In the genomic region with DNA sequence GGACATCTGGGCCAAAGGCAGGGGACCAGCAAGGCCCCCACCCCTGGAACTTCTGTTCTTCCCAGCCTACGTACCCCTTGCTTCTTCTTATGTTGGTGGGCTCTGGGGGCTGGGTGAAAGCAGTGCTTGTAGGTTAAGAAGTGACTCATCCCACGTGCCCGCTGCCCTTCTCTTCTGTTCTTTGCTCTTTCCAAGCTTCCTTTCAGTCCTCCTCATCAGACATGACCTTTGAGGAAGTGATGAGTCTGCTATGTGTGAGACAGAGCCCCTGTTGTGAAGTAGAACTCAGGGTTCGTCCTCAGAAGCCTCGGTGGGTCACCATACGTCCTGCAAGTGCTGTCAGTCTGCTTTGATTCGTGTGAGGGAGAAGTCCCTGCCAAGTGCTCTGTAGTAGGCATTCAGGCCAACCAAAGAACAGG, we compare ENCODE assay signal across 9 cellular contexts. TPM values are rescaled to one million over a fixed set of nuclear protein-coding genes. Genes with fewer than 3 reads are reported as not detected.
DNase-seq lines count a peak whose midpoint lies in the region; ATAC-seq, FAIRE-seq and TF ChIP-seq lines count a peak whose summit lies in the region.
"Had no signal": no experiment of that assay in that cellular context is flagged by ENCODE, and none has a peak within 500 bp of the region (broad histone marks: within the 10 kb centered on the region; RNA-seq: fewer than 3 reads in every experiment).

No MANE protein-coding gene starts in this region.

- no peak for FAIRE-seq in keratinocyte (lab: Jason Lieb, UNC)

- no peak overlapping the region for H3K4me2 ChIP-seq in keratinocyte (ENCODE audit: control insufficient read depth, extremely low read depth, insufficient read depth, low read depth, low read length)

- in situ Hi-C loops in KBM-7 (cut with MboI; ENCODE audit: low pct_unique_long_range_greater_than_20kb, low sequenced_read_pairs): loop anchor here (25.0 kb wide), 1 partner anchor 92 kb away; no protein-coding TSS in a partner anchor

- H3K4me3 ChIP-seq in keratinocyte (ENCODE audit: control insufficient read depth in 2 of 3, extremely low read depth in 1 of 3, insufficient read depth in 2 of 3, low read depth in 1 of 3, low read length in 3 of 3): no peak overlapping the region
- no peak overlapping the region for H3K4me3 ChIP-seq in upper lobe of right lung

- H3K27ac Mint-ChIP-seq in activated naive CD4-positive, alpha-beta T cell treated with anti-CD3 and anti-CD28 coated beads, Interleukin-2, amount 50 U/mL, for 72 hours: peak overlapping the region; percentile 75 to 96
- H3K27ac Mint-ChIP-seq in activated T-cell treated with anti-CD3 and anti-CD28 coated beads, Interleukin-2, amount 50 U/mL, for 72 hours: peak overlapping the region; percentile 43

- H2AFZ ChIP-seq in keratinocyte (ENCODE audit: control insufficient read depth, low read length): no peak overlapping the region

- H3K36me3 ChIP-seq in keratinocyte (ENCODE audit: control insufficient read depth in 2 of 2, extremely low read depth in 1 of 2, insufficient read depth in 2 of 2, low read length in 2 of 2) (peaks cover 12 to 31% of the 10 kb centered on the region in 2 experiments), upper lobe of right lung (peaks cover 21% of the 10 kb centered on the region)

- no peaks in the 10 kb centered on the region for H3K9me3 Mint-ChIP-seq in activated naive CD4-positive, alpha-beta T cell treated with anti-CD3 and anti-CD28 coated beads, Interleukin-2, amount 50 U/mL, for 72 hours
- H3K9me3 Mint-ChIP-seq in activated T-cell treated with anti-CD3 and anti-CD28 coated beads, Interleukin-2, amount 50 U/mL, for 72 hours: no peaks in the 10 kb centered on the region

- H3K4me1 ChIP-seq in keratinocyte (ENCODE audit: control insufficient read depth, extremely low read depth, insufficient read depth, low read length): peaks cover 55% of the 10 kb centered on the region
- H3K4me1 ChIP-seq in upper lobe of right lung: peaks cover 23% of the 10 kb centered on the region

- H4K20me1 ChIP-seq in keratinocyte (ENCODE audit: control insufficient read depth, extremely low read depth, insufficient read depth, low read length): peaks cover 33% of the 10 kb centered on the region

- H3K27ac ChIP-seq in keratinocyte (ENCODE audit: control insufficient read depth, insufficient read depth, low read length): peak overlapping the region; percentile 24
- H3K27ac ChIP-seq in upper lobe of right lung: no peak overlapping the region
- H3K27ac ChIP-seq: HL-60 had no signal

- no peaks in the 10 kb centered on the region for H3K9me1 ChIP-seq in keratinocyte (ENCODE audit: control insufficient read depth, extremely low read depth, insufficient read depth, low read length)

- H3K9me3 ChIP-seq in keratinocyte (ENCODE audit: control insufficient read depth, low read depth, low read length) (no peaks in the 10 kb centered on the region), upper lobe of right lung (no peaks in the 10 kb centered on the region)

- peaks cover 93% of the 10 kb centered on the region for H3K79me2 ChIP-seq in keratinocyte (ENCODE audit: control insufficient read depth, insufficient read depth, low read length)

- DNase-seq in activated naive CD4-positive, alpha-beta T cell treated with anti-CD3 and anti-CD28 coated beads, Interleukin-2, amount 50 U/mL, for 72 hours (ENCODE audit: low spot score in 2 of 2): no peak
- no peak for DNase-seq in activated naive CD4-positive, alpha-beta T cell treated with Interleukin-2 at 50 U/mL for 16 hours
- DNase-seq in activated T-cell treated with anti-CD3 and anti-CD28 coated beads, Interleukin-2, amount 50 U/mL, for 72 hours: peak; percentile 21 to 31
- no peak for DNase-seq in keratinocyte (ENCODE audit: low read depth, low spot score)
- no peak for DNase-seq in upper lobe of right lung
- DNase-seq in left colon: no peak
- no peak for DNase-seq in KBM-7

- H3K4me1 Mint-ChIP-seq in activated T-cell treated with anti-CD3 and anti-CD28 coated beads, Interleukin-2, amount 50 U/mL, for 72 hours (ENCODE audit: low read depth): peaks cover 82% of the 10 kb centered on the region

- H3K36me3 Mint-ChIP-seq in activated naive CD4-positive, alpha-beta T cell treated with anti-CD3 and anti-CD28 coated beads, Interleukin-2, amount 50 U/mL, for 72 hours: peaks cover 0 to 12% of the 10 kb centered on the region in 2 donors
- H3K36me3 Mint-ChIP-seq in activated T-cell treated with anti-CD3 and anti-CD28 coated beads, Interleukin-2, amount 50 U/mL, for 72 hours (ENCODE audit: insufficient read depth in 2 of 2): peaks cover 9 to 16% of the 10 kb centered on the region in 2 donors

- TF ChIP-seq CTCF in keratinocyte (optimal IDR thresholded peaks at IDR 0.05 in 1 of 3, IDR thresholded peaks at IDR 0.05 in 1 of 3, conservative IDR thresholded peaks at IDR 0.05 in 1 of 3; ENCODE audit: extremely low read depth in 1 of 3, insufficient read depth in 2 of 3, low read length in 3 of 3): no peak
- no peak for TF ChIP-seq CTCF in upper lobe of right lung (IDR thresholded peaks at IDR 0.05)

- no peaks in the 10 kb centered on the region for H3K27me3 Mint-ChIP-seq in activated T-cell treated with anti-CD3 and anti-CD28 coated beads, Interleukin-2, amount 50 U/mL, for 72 hours (ENCODE audit: low read depth)

- H3K27me3 ChIP-seq in keratinocyte (ENCODE audit: control insufficient read depth, extremely low read depth, insufficient read depth, low read length) (no peaks in the 10 kb centered on the region), upper lobe of right lung (no peaks in the 10 kb centered on the region)

- H3K9ac ChIP-seq in keratinocyte (ENCODE audit: control insufficient read depth, extremely low read depth, insufficient read depth, low read length): no peak overlapping the region

- ATAC-seq in activated naive CD4-positive, alpha-beta T cell treated with anti-CD3 and anti-CD28 coated beads, Interleukin-2, amount 50 U/mL, for 72 hours: peak; percentile 29 to 78
- peak; percentile 60 to 67 for ATAC-seq in activated T-cell treated with anti-CD3 and anti-CD28 coated beads, Interleukin-2, amount 50 U/mL, for 72 hours (replicated peaks in 1 of 2)
- ATAC-seq in upper lobe of right lung (peak; percentile 16), left colon (no peak), HG03135 (IDR thresholded peaks at IDR 0.05; ENCODE audit: unreplicated experiment) (no peak)

- dilution Hi-C loops in keratinocyte (cut with MboI; ENCODE audit: extremely low pct_ligation_motif_present, low sequenced_read_pairs): no loop called here

- intact Hi-C loops in upper lobe of right lung (cut with DNase I) (no loop called here), left colon (cut with DNase I, micrococcal nuclease) (no loop called here)

- H3K4me3 Mint-ChIP-seq in activated T-cell treated with anti-CD3 and anti-CD28 coated beads, Interleukin-2, amount 50 U/mL, for 72 hours: peak overlapping the region; percentile 15 to 54

RNA-seq across cellular contexts. Expression of a gene that starts 12.7 kb away (rescaled TPM):
- total RNA-seq in activated naive CD4-positive, alpha-beta T cell treated with anti-CD3 and anti-CD28 coated beads, Interleukin-2, amount 50 U/mL, for 72 hours: 100 to 1,000 TPM in 1 of 2 donors, 10 to 100 TPM in 1; 88.9 to 137 TPM
- 100 to 1,000 TPM; 106 to 113 TPM for total RNA-seq in activated T-cell treated with anti-CD3 and anti-CD28 coated beads, Interleukin-2, amount 50 U/mL, for 72 hours
- 24.9 to 51.4 TPM (median 29.2 TPM) in 3 replicates for polyA plus RNA-seq in keratinocyte
- 65.8 TPM for polyA plus RNA-seq in keratinocyte (2011; ENCODE audit: low read depth)
- polyA plus RNA-seq in keratinocyte (2011; cell fraction: cytosol; rRNA removed): 22.9 and 50.3 TPM in 2 replicates
- polyA plus RNA-seq in keratinocyte (2011; cell fraction: nucleus; rRNA removed): 100 and 122 TPM in 2 replicates
- 47.2 and 78.2 TPM in 2 replicates for polyA plus RNA-seq in keratinocyte (2012; ENCODE audit: low replicate concordance)
- polyA minus RNA-seq in keratinocyte: 63.9 to 128 TPM (median 69.3 TPM) in 3 replicates
- polyA minus RNA-seq in keratinocyte (2011; cell fraction: cytosol; rRNA and poly(A)+ RNA removed): 86.5 TPM
- 121 and 126 TPM in 2 replicates for polyA minus RNA-seq in keratinocyte (2011; cell fraction: nucleus; rRNA and poly(A)+ RNA removed)
- total RNA-seq in upper lobe of right lung (96.9 TPM), left colon (10 to 100 TPM; 85.3 to 91.2 TPM)

RNA-seq across cellular contexts. Expression of a gene that starts 24.5 kb away (rescaled TPM):
- 10 to 100 TPM; 18.0 to 20.2 TPM for total RNA-seq in activated naive CD4-positive, alpha-beta T cell treated with anti-CD3 and anti-CD28 coated beads, Interleukin-2, amount 50 U/mL, for 72 hours
- total RNA-seq in activated T-cell treated with anti-CD3 and anti-CD28 coated beads, Interleukin-2, amount 50 U/mL, for 72 hours: 10 to 100 TPM; 21.4 to 26.5 TPM
- polyA plus RNA-seq in keratinocyte: 9.3 to 16.6 TPM (median 10.0 TPM) in 3 replicates
- 0.97 TPM for polyA plus RNA-seq in keratinocyte (2011; ENCODE audit: low read depth)
- polyA plus RNA-seq in keratinocyte (2011; cell fraction: cytosol; rRNA removed): 6.4 and 7.8 TPM in 2 replicates
- polyA plus RNA-seq in keratinocyte (2011; cell fraction: nucleus; rRNA removed): 20.6 and 24.4 TPM in 2 replicates
- polyA plus RNA-seq in keratinocyte (2012; ENCODE audit: low replicate concordance): 5.7 and 8.2 TPM in 2 replicates
- 12.4 to 25.5 TPM (median 15.5 TPM) in 3 replicates for polyA minus RNA-seq in keratinocyte
- polyA minus RNA-seq in keratinocyte (2011; cell fraction: cytosol; rRNA and poly(A)+ RNA removed): 9.2 TPM
- polyA minus RNA-seq in keratinocyte (2011; cell fraction: nucleus; rRNA and poly(A)+ RNA removed): 9.4 and 16.4 TPM in 2 replicates
- total RNA-seq in upper lobe of right lung (23.3 TPM), left colon (10 to 100 TPM; 12.3 to 14.2 TPM)

Comparison
In these comparisons a context has a peak if more than half of its experiments do, and no peak if none do; other contexts are left out.
1. ATAC-seq: peak in activated naive CD4-positive, alpha-beta T cell treated with anti-CD3 and anti-CD28 coated beads, Interleukin-2, amount 50 U/mL, for 72 hours (2 of 2), activated T-cell treated with anti-CD3 and anti-CD28 coated beads, Interleukin-2, amount 50 U/mL, for 72 hours (2 of 2) and upper lobe of right lung (single experiment); none in left colon (single experiment) and HG03135 (single experiment).
2. DNase-seq: peak in activated T-cell treated with anti-CD3 and anti-CD28 coated beads, Interleukin-2, amount 50 U/mL, for 72 hours (2 of 2); none in activated naive CD4-positive, alpha-beta T cell treated with anti-CD3 and anti-CD28 coated beads, Interleukin-2, amount 50 U/mL, for 72 hours (0 of 2), activated naive CD4-positive, alpha-beta T cell treated with Interleukin-2 at 50 U/mL for 16 hours (single experiment), keratinocyte (single experiment), upper lobe of right lung (single experiment), left colon (0 of 2) and KBM-7 (single experiment).